1 cellular context compared by ENCODE assay signal in genomic region chr12:113392988-113393579, GRCh38.
A peak's percentile ranks its signal among the peaks of the same experiment; 100 is the strongest.
TF ChIP-seq lines count a peak whose summit lies in the region.

No MANE protein-coding gene starts in this region.

TF ChIP-seq in WTC11, 78 proteins besides CTCF, POLR2A, EP300 and RAD21 (continued from another document):
- TF ChIP-seq AFF4 (CRISPR knock-in tag; IDR thresholded peaks at IDR 0.05; ENCODE audit: borderline replicate concordance) (no peak), MYBL2 (CRISPR knock-in tag; IDR thresholded peaks at IDR 0.05) (no peak), GTF2I (CRISPR knock-in tag; conservative IDR thresholded peaks at IDR 0.05) (no peak), ZNF671 (CRISPR knock-in tag; IDR thresholded peaks at IDR 0.05) (peak; percentile 39; the same call in 1 of the 2 replicates), RORB (CRISPR knock-in tag; IDR thresholded peaks at IDR 0.05) (no peak), USF1 (CRISPR knock-in tag; IDR thresholded peaks at IDR 0.05) (peak; percentile 83), TCF7 (CRISPR knock-in tag; IDR thresholded peaks at IDR 0.05; ENCODE audit: low read depth) (no peak), MAX (CRISPR knock-in tag; IDR thresholded peaks at IDR 0.05) (no peak), USF2 (CRISPR knock-in tag; IDR thresholded peaks at IDR 0.05) (peak; percentile 86), AR (CRISPR knock-in tag; IDR thresholded peaks at IDR 0.05) (peak; percentile 41; the same call in 1 of the 2 replicates), FOXJ3 (CRISPR knock-in tag; IDR thresholded peaks at IDR 0.05; ENCODE audit: borderline replicate concordance) (no peak), JUN (CRISPR knock-in tag; IDR thresholded peaks at IDR 0.05) (no peak), SP1 (CRISPR knock-in tag; conservative IDR thresholded peaks at IDR 0.05) (peak; percentile 91), ZNF138 (CRISPR knock-in tag; conservative IDR thresholded peaks at IDR 0.05) (no peak), ZNF121 (CRISPR knock-in tag; IDR thresholded peaks at IDR 0.05) (no peak), ESRRA (CRISPR knock-in tag; IDR thresholded peaks at IDR 0.05; ENCODE audit: borderline replicate concordance) (no peak), NFYB (CRISPR knock-in tag; conservative IDR thresholded peaks at IDR 0.05; ENCODE audit: low read depth) (peak; percentile 72)
- TF ChIP-seq, protein P1, sequence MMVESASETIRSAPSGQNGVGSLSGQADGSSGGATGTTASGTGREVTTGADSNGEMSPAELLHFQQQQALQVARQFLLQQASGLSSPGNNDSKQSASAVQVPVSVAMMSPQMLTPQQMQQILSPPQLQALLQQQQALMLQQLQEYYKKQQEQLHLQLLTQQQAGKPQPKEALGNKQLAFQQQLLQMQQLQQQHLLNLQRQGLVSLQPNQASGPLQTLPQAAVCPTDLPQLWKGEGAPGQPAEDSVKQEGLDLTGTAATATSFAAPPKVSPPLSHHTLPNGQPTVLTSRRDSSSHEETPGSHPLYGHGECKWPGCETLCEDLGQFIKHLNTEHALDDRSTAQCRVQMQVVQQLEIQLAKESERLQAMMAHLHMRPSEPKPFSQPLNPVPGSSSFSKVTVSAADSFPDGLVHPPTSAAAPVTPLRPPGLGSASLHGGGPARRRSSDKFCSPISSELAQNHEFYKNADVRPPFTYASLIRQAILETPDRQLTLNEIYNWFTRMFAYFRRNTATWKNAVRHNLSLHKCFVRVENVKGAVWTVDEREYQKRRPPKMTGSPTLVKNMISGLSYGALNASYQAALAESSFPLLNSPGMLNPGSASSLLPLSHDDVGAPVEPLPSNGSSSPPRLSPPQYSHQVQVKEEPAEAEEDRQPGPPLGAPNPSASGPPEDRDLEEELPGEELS (CRISPR knock-in tag; IDR thresholded peaks at IDR 0.05) = no peak
- TF ChIP-seq, protein P2, sequence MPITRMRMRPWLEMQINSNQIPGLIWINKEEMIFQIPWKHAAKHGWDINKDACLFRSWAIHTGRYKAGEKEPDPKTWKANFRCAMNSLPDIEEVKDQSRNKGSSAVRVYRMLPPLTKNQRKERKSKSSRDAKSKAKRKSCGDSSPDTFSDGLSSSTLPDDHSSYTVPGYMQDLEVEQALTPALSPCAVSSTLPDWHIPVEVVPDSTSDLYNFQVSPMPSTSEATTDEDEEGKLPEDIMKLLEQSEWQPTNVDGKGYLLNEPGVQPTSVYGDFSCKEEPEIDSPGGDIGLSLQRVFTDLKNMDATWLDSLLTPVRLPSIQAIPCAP (CRISPR knock-in tag; IDR thresholded peaks at IDR 0.05) = no peak
- TF ChIP-seq, protein P3, sequence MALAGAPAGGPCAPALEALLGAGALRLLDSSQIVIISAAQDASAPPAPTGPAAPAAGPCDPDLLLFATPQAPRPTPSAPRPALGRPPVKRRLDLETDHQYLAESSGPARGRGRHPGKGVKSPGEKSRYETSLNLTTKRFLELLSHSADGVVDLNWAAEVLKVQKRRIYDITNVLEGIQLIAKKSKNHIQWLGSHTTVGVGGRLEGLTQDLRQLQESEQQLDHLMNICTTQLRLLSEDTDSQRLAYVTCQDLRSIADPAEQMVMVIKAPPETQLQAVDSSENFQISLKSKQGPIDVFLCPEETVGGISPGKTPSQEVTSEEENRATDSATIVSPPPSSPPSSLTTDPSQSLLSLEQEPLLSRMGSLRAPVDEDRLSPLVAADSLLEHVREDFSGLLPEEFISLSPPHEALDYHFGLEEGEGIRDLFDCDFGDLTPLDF (CRISPR knock-in tag; IDR thresholded peaks at IDR 0.05) = no peak
